In genomic region chr3:101791778-101792177, GRCh38 we compare ENCODE assay signal across 10 cellular contexts. TPM values are rescaled to one million over a fixed set of nuclear protein-coding genes. Genes with fewer than 3 reads are reported as not detected.
DNase-seq lines count a peak whose midpoint lies in the region; ATAC-seq, FAIRE-seq and TF ChIP-seq lines count a peak whose summit lies in the region.
"Had no signal": no experiment of that assay in that cellular context is flagged by ENCODE, and none has a peak within 500 bp of the region (broad histone marks: within the 10 kb centered on the region; RNA-seq: fewer than 3 reads in every experiment).

No MANE protein-coding gene starts in this region.

- H3K36me3 ChIP-seq in osteoblast (ENCODE audit: insufficient read depth, low read length), result peaks cover 31% of the 10 kb centered on the region
- peaks cover 0 to 32% of the 10 kb centered on the region in 2 donors for H3K36me3 ChIP-seq in vagina

- no peak for ATAC-seq in A549
- ATAC-seq in GM18868 (IDR thresholded peaks at IDR 0.05; ENCODE audit: unreplicated experiment), result peak; percentile 97
- peak; percentile 97 for ATAC-seq in HG02610 (IDR thresholded peaks at IDR 0.05; ENCODE audit: unreplicated experiment)
- ATAC-seq in HG03469 (IDR thresholded peaks at IDR 0.05; ENCODE audit: unreplicated experiment), result peak; percentile 98

- H4K20me1 ChIP-seq in osteoblast (ENCODE audit: insufficient read depth, low read length), result no peaks in the 10 kb centered on the region

- POLR2A ChIA-PET in A549 (lab: Yijun Ruan, JAX) (no interaction called here), HEK293T (lab: Yijun Ruan, JAX) (no interaction called here)

- H3K4me3 ChIP-seq in A549 (no peak overlapping the region), osteoblast (ENCODE audit: insufficient read depth, low read length) (no peak overlapping the region), vagina (no peak overlapping the region)
- H3K4me3 ChIP-seq: MG63, tibial artery had no signal

- H3K27me3 ChIP-seq in osteoblast (ENCODE audit: insufficient read depth, low read length) (no peaks in the 10 kb centered on the region), vagina (no peaks in the 10 kb centered on the region)
- H3K27me3 ChIP-seq: MG63, tibial artery had no signal

- no peak for TF ChIP-seq RAD21 in A549 (conservative IDR thresholded peaks at IDR 0.05 in 1 of 2, IDR thresholded peaks at IDR 0.05 in 1 of 2)

- no peak overlapping the region for H3K27ac ChIP-seq in A549
- no peak overlapping the region for H3K27ac ChIP-seq in osteoblast (ENCODE audit: low read depth, low read length)
- no peak overlapping the region for H3K27ac ChIP-seq in vagina
- H3K27ac ChIP-seq: tibial artery had no signal

- CTCF ChIA-PET in A549 (lab: Yijun Ruan, JAX), result interaction anchor here (4.9 kb wide), 1 partner anchor 12 kb away, joined by 33 read pairs; no protein-coding TSS in a partner anchor
- CTCF ChIA-PET in HEK293T (lab: Yijun Ruan, JAX), result no interaction called here

- no peak for TF ChIP-seq CTCF in A549 (IDR thresholded peaks at IDR 0.05)
- TF ChIP-seq CTCF in osteoblast (IDR thresholded peaks at IDR 0.05; ENCODE audit: extremely low read depth, low read depth, low read length), result no peak
- TF ChIP-seq CTCF in vagina (IDR thresholded peaks at IDR 0.05), result no peak

- FAIRE-seq in A549 (lab: Jason Lieb, UNC), result peak; percentile 18

- DNase-seq in A549 (ENCODE audit: low read depth in 1 of 2, low spot score in 1 of 2), result no peak
- no peak for DNase-seq in HEK293T (ENCODE audit: extremely low spot score)
- no peak for DNase-seq in osteoblast (ENCODE audit: insufficient read length, low spot score, missing footprints)
- no peak for DNase-seq in inferior parietal cortex (ENCODE audit: extremely low spot score)
- DNase-seq in vagina (ENCODE audit: extremely low spot score in 2 of 2), result no peak
- DNase-seq: MG63, tibial artery had no signal

- H3K9me3 ChIP-seq in A549, result no peaks in the 10 kb centered on the region; the same call in 2 of the 3 replicates
- H3K9me3 ChIP-seq in osteoblast (ENCODE audit: low read depth, low read length), result no peaks in the 10 kb centered on the region
- no peaks in the 10 kb centered on the region for H3K9me3 ChIP-seq in vagina
- H3K9me3 ChIP-seq: MG63, tibial artery had no signal

- no peak for TF ChIP-seq EP300 in A549 (IDR thresholded peaks at IDR 0.05)

- no peak overlapping the region for H2AFZ ChIP-seq in osteoblast (ENCODE audit: low read length)

- intact Hi-C loops in vagina (cut with DNase I), result no loop called here

- TF ChIP-seq POLR2A in A549 (IDR thresholded peaks at IDR 0.05; ENCODE audit: low read length) (no peak), vagina (IDR thresholded peaks at IDR 0.05) (no peak)

- H3K4me1 ChIP-seq in A549, result no peaks in the 10 kb centered on the region
- no peaks in the 10 kb centered on the region for H3K4me1 ChIP-seq in osteoblast (ENCODE audit: insufficient read depth, low read length)
- no peaks in the 10 kb centered on the region for H3K4me1 ChIP-seq in vagina
- H3K4me1 ChIP-seq: tibial artery had no signal

- peaks cover 19% of the 10 kb centered on the region for H3K79me2 ChIP-seq in osteoblast (ENCODE audit: insufficient read depth, low read length)

- 93% methylated on average over 4 of the region's 4 CpGs for WGBS in A549 (ENCODE audit: missing lambda C conversion rate)

- H3K4me2 ChIP-seq in A549 (no peak overlapping the region), osteoblast (ENCODE audit: insufficient read depth, low read length) (no peak overlapping the region)

TF ChIP-seq in A549, 52 proteins besides CTCF, POLR2A, EP300 and RAD21 (continues in another document):
- no peak for TF ChIP-seq FOSB (CRISPR knock-in tag; IDR thresholded peaks at IDR 0.05)
- TF ChIP-seq RCOR1 (IDR thresholded peaks at IDR 0.05; ENCODE audit: low read depth, low read length), result no peak
- TF ChIP-seq ZNF302 (CRISPR knock-in tag; IDR thresholded peaks at IDR 0.05), result no peak
- TF ChIP-seq REST (IDR thresholded peaks at IDR 0.05), result no peak
- TF ChIP-seq HEYL (CRISPR knock-in tag; IDR thresholded peaks at IDR 0.05), result no peak
- no peak for TF ChIP-seq RNF2 (IDR thresholded peaks at IDR 0.05; ENCODE audit: borderline replicate concordance, low read depth)

TF ChIP-seq in HEK293T, 16 proteins besides CTCF, POLR2A, EP300 and RAD21:
- TF ChIP-seq L3MBTL2 (conservative IDR thresholded peaks at IDR 0.05) (no peak), ZNF384 (IDR thresholded peaks at IDR 0.05) (no peak), FOXM1 (IDR thresholded peaks at IDR 0.05; ENCODE audit: borderline replicate concordance) (no peak), BHLHE40 (IDR thresholded peaks at IDR 0.05; ENCODE audit: borderline replicate concordance) (no peak), PKNOX1 (IDR thresholded peaks at IDR 0.05) (no peak), SP1 (IDR thresholded peaks at IDR 0.05) (no peak), TARDBP (IDR thresholded peaks at IDR 0.05) (no peak), NFRKB (IDR thresholded peaks at IDR 0.05) (no peak)

RNA-seq across cellular contexts. Expression of gene NXPE3, which starts 12.8 kb away (rescaled TPM):
- 49.5 and 52.5 TPM in 2 replicates for polyA plus RNA-seq in A549 (2011; rRNA removed)
- polyA plus RNA-seq in A549 (2012; cell fraction: cytosol; rRNA removed), result 24.7 and 30.8 TPM in 2 replicates
- polyA plus RNA-seq in A549 (2012; cell fraction: nucleus; rRNA removed), result 20.0 and 21.6 TPM in 2 replicates
- 43.4 to 48.6 TPM (median 44.1 TPM) in 3 replicates for polyA plus RNA-seq in A549 (2017; fragmentation: RNase III; extraction: RNeasy Plus Mini Kit Qiagen cat#74134 plus additional on column Dnase treatment)
- polyA minus RNA-seq in A549 (2011; rRNA and poly(A)+ RNA removed), result 61.8 and 64.9 TPM in 2 replicates
- total RNA-seq in osteoblast, result 8.3 and 11.2 TPM in 2 replicates
- total RNA-seq in vagina, result 13.3 TPM

RNA-seq across cellular contexts. Expression of gene NFKBIZ, which starts 57.5 kb away (rescaled TPM):
- polyA plus RNA-seq in A549 (2011; rRNA removed) (32.9 and 36.1 TPM in 2 replicates), A549 (2017; fragmentation: RNase III; extraction: RNeasy Plus Mini Kit Qiagen cat#74134 plus additional on column Dnase treatment) (14.4 to 19.8 TPM (median 16.6 TPM) in 3 replicates)
- 10.4 and 12.9 TPM in 2 replicates for polyA plus RNA-seq in A549 (2012; cell fraction: cytosol; rRNA removed)
- polyA plus RNA-seq in A549 (2012; cell fraction: nucleus; rRNA removed), result 63.5 and 66.0 TPM in 2 replicates
- 108 and 121 TPM in 2 replicates for polyA minus RNA-seq in A549 (2011; rRNA and poly(A)+ RNA removed)
- total RNA-seq in osteoblast (51.9 and 55.0 TPM in 2 replicates), vagina (136 TPM)

Comparison
In these comparisons a context has a peak if more than half of its experiments do, and no peak if none do; other contexts are left out.
1. ATAC-seq: peak in GM18868 (single experiment), HG02610 (single experiment) and HG03469 (single experiment); none in A549 (0 of 2).